Comparison of ENCODE assay signal across 12 cellular contexts in the genomic region with DNA sequence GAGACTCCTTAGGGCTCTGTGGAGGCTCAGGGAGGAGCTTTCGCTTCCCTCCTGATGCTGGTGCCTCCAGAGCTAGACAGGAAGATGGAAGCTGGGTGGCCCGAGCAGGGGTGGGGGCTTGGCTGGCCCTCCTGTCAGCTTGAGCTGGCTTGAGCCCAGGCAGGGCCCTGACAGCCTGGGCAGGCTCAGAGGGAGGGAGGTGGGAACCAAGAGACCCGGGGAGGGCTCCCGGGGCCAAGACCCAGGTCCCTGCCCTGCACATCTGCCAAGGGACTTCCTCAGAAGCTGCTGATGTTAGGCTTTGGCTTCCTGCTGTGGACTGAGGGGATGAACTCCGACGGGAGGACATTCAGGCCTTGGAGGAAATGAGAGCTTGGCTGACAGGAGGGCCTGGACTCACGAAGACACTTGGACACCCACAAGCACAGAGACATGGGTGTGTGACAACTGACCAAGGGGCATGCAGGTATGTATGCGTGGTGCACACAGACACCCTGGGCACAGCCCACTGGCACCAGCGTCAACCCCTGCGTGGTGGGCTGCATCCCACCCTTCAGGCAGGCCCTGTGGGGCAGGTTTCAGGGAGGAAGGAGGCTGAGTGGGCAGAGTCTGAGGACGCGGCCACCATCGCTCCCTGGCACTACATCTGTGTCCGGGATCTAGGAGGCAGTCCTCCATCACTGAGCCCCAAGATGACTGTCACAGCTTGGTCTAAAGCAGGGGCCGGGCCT. TPM values are rescaled to one million over a fixed set of nuclear protein-coding genes. Genes with fewer than 3 reads are reported as not detected.
DNase-seq lines count a peak whose midpoint lies in the region; FAIRE-seq and TF ChIP-seq lines count a peak whose summit lies in the region.
"Had no signal": no experiment of that assay in that cellular context is flagged by ENCODE, and none has a peak within 500 bp of the region (broad histone marks: within the 10 kb centered on the region; RNA-seq: fewer than 3 reads in every experiment).

No MANE protein-coding gene starts in this region.

- DNase-seq in HL-60 (ENCODE audit: low read depth in 1 of 2, low spot score in 1 of 2) (peak in 1 of 2 experiments; percentile 38), H1 (ENCODE audit: low read depth in 1 of 2, low spot score in 2 of 2) (no peak), HT-29 (ENCODE audit: low spot score) (no peak), NCI-H82 (lab: John Stamatoyannopoulos, UW) (no peak), lower leg skin (ENCODE audit: low spot score in 2 of 2) (no peak)
- DNase-seq: Caco-2, cerebellar nuclear complex, NCI-H1694 had no signal

- TF ChIP-seq RAD21 in H1 (IDR thresholded peaks at IDR 0.05 in 1 of 2, conservative IDR thresholded peaks at IDR 0.05 in 1 of 2; ENCODE audit: low read depth in 2 of 2, low read length in 2 of 2) = no peak

- H4K20me1 ChIP-seq in H1 (replicated peaks in 1 of 2; ENCODE audit: control insufficient read depth in 1 of 2, insufficient read depth in 2 of 2, low read length in 2 of 2) = peaks cover 4% of the 10 kb centered on the region in 2 experiments

- H3K79me1 ChIP-seq in H1 (ENCODE audit: low read depth, low read length) = no peaks in the 10 kb centered on the region

- no peak overlapping the region for H3K4me3 ChIP-seq in HL-60 (replicated peaks; ENCODE audit: insufficient read depth, low read length)
- H3K4me3 ChIP-seq in H1 (ENCODE audit: extremely low read depth in 1 of 4, insufficient read depth in 2 of 4, low read depth in 3 of 4, low read length in 4 of 4) = no peak overlapping the region
- no peak overlapping the region for H3K4me3 ChIP-seq in parathyroid adenoma (ENCODE audit: low read depth, low read length)
- no peak overlapping the region for H3K4me3 ChIP-seq in lower leg skin (ENCODE audit: low read depth, poor library complexity, severe bottlenecking)
- H3K4me3 ChIP-seq: smooth muscle cell had no signal

- CTCF ChIA-PET in H1 (lab: Charles Lee; ENCODE audit: partially characterized antibody) = interaction anchor here (0.7 to 1.7 kb wide), 5 partner anchors 9 to 124 kb away, joined by 3 to 6 read pairs (median 3); no protein-coding TSS in a partner anchor

- H3K27me3 ChIP-seq in HL-60 (ENCODE audit: insufficient read depth, poor library complexity, severe bottlenecking) (no peaks in the 10 kb centered on the region), H1 (replicated peaks in 1 of 4; ENCODE audit: control insufficient read depth in 3 of 4, extremely low read depth in 1 of 4, insufficient read depth in 3 of 4, low read length in 3 of 4) (peaks cover 0 to 2% (median 0%) of the 10 kb centered on the region in 4 experiments; a peak in 1 of 7 replicates), parathyroid adenoma (ENCODE audit: control insufficient read depth, insufficient read depth, low read length) (no peaks in the 10 kb centered on the region)

- no peak overlapping the region for H3K18ac ChIP-seq in H1 (ENCODE audit: extremely low read depth, low read length)

- no peaks in the 10 kb centered on the region for H3K9me3 ChIP-seq in H1 (ENCODE audit: insufficient read depth in 2 of 2, low read depth in 1 of 2, low read length in 1 of 2)
- no peaks in the 10 kb centered on the region for H3K9me3 ChIP-seq in parathyroid adenoma (ENCODE audit: control insufficient read depth, low read length)
- H3K9me3 ChIP-seq: Caco-2 had no signal

- no peak overlapping the region for H3K23ac ChIP-seq in H1 (ENCODE audit: insufficient read length)

- 96% methylated on average over 15 of the region's 15 CpGs; no CpG with 5 or more reads in 1 of the 2 experiments for WGBS in H1 (ENCODE audit: extremely low coverage in 1 of 2, insufficient coverage in 1 of 2, insufficient read length in 1 of 2, insufficient replicate concordance in 2 of 2, low coverage in 1 of 2, low lambda C conversion rate in 2 of 2, missing lambda C conversion rate in 1 of 2), 2 experiments
- 46 to 54% methylated on average over 11 to 14 of the region's 15 CpGs for WGBS in lower leg skin, 2 donors

- no peak overlapping the region for H4K5ac ChIP-seq in H1 (ENCODE audit: insufficient read length, low read depth, low read length)

- H2AFZ ChIP-seq in H1 (ENCODE audit: low read length) = no peak overlapping the region
- no peak overlapping the region for H2AFZ ChIP-seq in parathyroid adenoma

- no peak for TF ChIP-seq EP300 in H1 (IDR thresholded peaks at IDR 0.05; ENCODE audit: borderline replicate concordance in 1 of 2, low read depth in 2 of 2, low read length in 2 of 2)

- H3K56ac ChIP-seq in H1 (replicated peaks; ENCODE audit: insufficient read length, low read depth, low read length) = no peak overlapping the region

- no peak for FAIRE-seq in H1 (lab: Jason Lieb, UNC)
- FAIRE-seq: frontal cortex had no signal

- H3K4me2 ChIP-seq in H1 (ENCODE audit: insufficient read depth in 1 of 2, low read depth in 2 of 2, low read length in 2 of 2) (no peak overlapping the region), parathyroid adenoma (ENCODE audit: low read length) (no peak overlapping the region)
- H3K4me2 ChIP-seq: smooth muscle cell had no signal

- H2BK15ac ChIP-seq in H1 (ENCODE audit: low read length) = peak overlapping the region; percentile 92; the same call in 1 of the 2 replicates

- H2BK5ac ChIP-seq in H1 (ENCODE audit: low read depth, low read length) = no peak overlapping the region

- TF ChIP-seq CTCF in HL-60 (IDR thresholded peaks at IDR 0.05; ENCODE audit: insufficient read depth, low read length) (no peak), H1 (IDR thresholded peaks at IDR 0.05; ENCODE audit: control extremely low read depth in 1 of 3, insufficient read depth in 1 of 3, low read depth in 1 of 3, low read length in 3 of 3) (no peak), parathyroid adenoma (IDR thresholded peaks at IDR 0.05) (no peak), lower leg skin (IDR thresholded peaks at IDR 0.05) (no peak)

- H4K91ac ChIP-seq in H1 (replicated peaks; ENCODE audit: insufficient read length, low read length) = no peak overlapping the region

- no peak overlapping the region for H2BK120ac ChIP-seq in H1 (replicated peaks; ENCODE audit: low read depth, low read length)

- no peak overlapping the region for H2AK5ac ChIP-seq in H1 (ENCODE audit: low read depth, low read length)

- H3K79me2 ChIP-seq in H1 (ENCODE audit: control insufficient read depth in 1 of 2, insufficient read depth in 2 of 2, low read length in 2 of 2) = no peaks in the 10 kb centered on the region
- H3K79me2 ChIP-seq in parathyroid adenoma = no peaks in the 10 kb centered on the region

- intact Hi-C loops in lower leg skin (cut with DNase I; ENCODE audit: low total_unique reads) = no loop called here

- no peak overlapping the region for H2BK20ac ChIP-seq in H1 (ENCODE audit: low read length)

- peak overlapping the region; percentile 72 for H3K27ac ChIP-seq in HL-60 (replicated peaks)
- no peak overlapping the region for H3K27ac ChIP-seq in H1 (ENCODE audit: low read depth, low read length)
- peak overlapping the region; percentile 16 for H3K27ac ChIP-seq in parathyroid adenoma
- H3K27ac ChIP-seq: VCaP had no signal

- H3K36me3 ChIP-seq in H1 (ENCODE audit: control insufficient read depth in 2 of 4, insufficient read depth in 4 of 4, low read length in 3 of 4) (no peaks in the 10 kb centered on the region; a peak in 1 of 8 replicates), parathyroid adenoma (ENCODE audit: control insufficient read depth, insufficient read depth, low read length) (no peaks in the 10 kb centered on the region)

- H3K14ac ChIP-seq in H1 (ENCODE audit: insufficient read length) = no peak overlapping the region

- peaks cover 0 to 13% (median 9%) of the 10 kb centered on the region in 4 experiments; a peak in 5 of 7 replicates for H3K4me1 ChIP-seq in H1 (replicated peaks in 1 of 4; ENCODE audit: control insufficient read depth in 3 of 4, insufficient read depth in 4 of 4, low read length in 3 of 4)
- H3K4me1 ChIP-seq in parathyroid adenoma = no peaks in the 10 kb centered on the region

- H3K9ac ChIP-seq in H1 (replicated peaks in 1 of 4; ENCODE audit: extremely low read depth in 1 of 4, low read depth in 3 of 4, low read length in 3 of 4) (no peak overlapping the region), parathyroid adenoma (no peak overlapping the region)

- H4K8ac ChIP-seq in H1 (ENCODE audit: extremely low read depth, insufficient read depth, low read length) = no peak overlapping the region

- H3K4ac ChIP-seq in H1 (replicated peaks; ENCODE audit: insufficient read length, low read depth, low read length) = peak overlapping the region; percentile 78

- H3K23me2 ChIP-seq in H1 (ENCODE audit: low read depth, low read length) = peaks cover 7% of the 10 kb centered on the region

- 0 out of 2 replicates have a peak overlapping the region, but pooled peaks have one; percentile 60 for H2BK12ac ChIP-seq in H1 (ENCODE audit: low read depth, low read length)

- no peak for TF ChIP-seq POLR2A in H1 (IDR thresholded peaks at IDR 0.05; ENCODE audit: control extremely low read depth in 1 of 2, low read depth in 2 of 2, low read length in 2 of 2)
- TF ChIP-seq POLR2A in lower leg skin (IDR thresholded peaks at IDR 0.05) = no peak

- POLR2A ChIA-PET in H1 (lab: Charles Lee; ENCODE audit: partially characterized antibody) = interaction anchor here (1.0 to 1.6 kb wide), 4 partner anchors 10 to 28 kb away, joined by 4 to 15 read pairs (median 4); a partner anchor contains a TSS

RNA-seq across cellular contexts. Expression of a gene that starts 1.7 kb away (rescaled TPM):
- 1.1 and 2.2 TPM in 2 replicates for total RNA-seq in H1 (2021; fragmentation: NEBNext Ultra II Directional; extraction: Animal tissue kit (Norgen Biotek cat#: 25700))
- polyA plus RNA-seq in H1 (2011; rRNA removed) = 3.7 and 3.8 TPM in 2 replicates
- polyA plus RNA-seq in H1 (2011; cell fraction: cytosol; rRNA removed) = 0.93 TPM
- polyA plus RNA-seq in H1 (2011; cell fraction: nucleus; rRNA removed) = 5.8 TPM
- polyA plus RNA-seq in H1 (2012, experiment 1 of 2) = 0.95 to 2.8 TPM (median 1.9 TPM) in 4 replicates
- polyA plus RNA-seq in H1 (2012, experiment 2 of 2) = 0.91 TPM
- 2.6 TPM for polyA plus RNA-seq in H1 (2013, experiment 1 of 2)
- 2.4 TPM for polyA plus RNA-seq in H1 (2013, experiment 2 of 2)
- not detected in 2 replicates for polyA minus RNA-seq in H1 (2011; rRNA and poly(A)+ RNA removed)
- not detected for polyA minus RNA-seq in H1 (2011; cell fraction: cytosol; rRNA and poly(A)+ RNA removed)
- polyA minus RNA-seq in H1 (2011; cell fraction: nucleus; rRNA and poly(A)+ RNA removed) = 2.3 TPM
- not detected in 2 replicates for total RNA-seq in HT-29 (2014; rRNA removed; shearing (Covaris generic))
- total RNA-seq in lower leg skin = 10 to 100 TPM in 2 of 4 donors, 1 to 10 TPM in 2; 3.5 to 14.8 (median 9.6) TPM
- total RNA-seq: smooth muscle cell had no signal
- polyA plus RNA-seq: smooth muscle cell had no signal

RNA-seq across cellular contexts. Expression of a gene that starts 14.6 kb away (rescaled TPM):
- total RNA-seq in H1 (2021; fragmentation: NEBNext Ultra II Directional; extraction: Animal tissue kit (Norgen Biotek cat#: 25700)) = 112 and 116 TPM in 2 replicates
- 128 and 182 TPM in 2 replicates for polyA plus RNA-seq in H1 (2011; rRNA removed)
- polyA plus RNA-seq in H1 (2011; cell fraction: cytosol; rRNA removed) = 107 TPM
- polyA plus RNA-seq in H1 (2011; cell fraction: nucleus; rRNA removed) = 485 TPM
- polyA plus RNA-seq in H1 (2012, experiment 1 of 2) = 120 to 133 TPM (median 129 TPM) in 4 replicates
- polyA plus RNA-seq in H1 (2012, experiment 2 of 2) = 128 TPM
- 81.5 TPM for polyA plus RNA-seq in H1 (2013, experiment 1 of 2)
- 77.1 TPM for polyA plus RNA-seq in H1 (2013, experiment 2 of 2)
- 93.9 and 120 TPM in 2 replicates for polyA minus RNA-seq in H1 (2011; rRNA and poly(A)+ RNA removed)
- 99.0 TPM for polyA minus RNA-seq in H1 (2011; cell fraction: cytosol; rRNA and poly(A)+ RNA removed)
- polyA minus RNA-seq in H1 (2011; cell fraction: nucleus; rRNA and poly(A)+ RNA removed) = 145 TPM
- total RNA-seq in HT-29 (2014; rRNA removed; shearing (Covaris generic)) = 576 and 633 TPM in 2 replicates
- 100 to 1,000 TPM in 2 of 4 donors, 10 to 100 TPM in 2; 86.3 to 113 (median 101) TPM for total RNA-seq in lower leg skin

RNA-seq across cellular contexts. Expression of a gene that starts 28.7 kb away (rescaled TPM):
- total RNA-seq in H1 (2021; fragmentation: NEBNext Ultra II Directional; extraction: Animal tissue kit (Norgen Biotek cat#: 25700)) = 98.6 and 110 TPM in 2 replicates
- polyA plus RNA-seq in H1 (2011; rRNA removed) = 70.6 and 78.6 TPM in 2 replicates
- 63.7 TPM for polyA plus RNA-seq in H1 (2011; cell fraction: cytosol; rRNA removed)
- polyA plus RNA-seq in H1 (2011; cell fraction: nucleus; rRNA removed) = 97.6 TPM
- polyA plus RNA-seq in H1 (2012, experiment 1 of 2) = 73.2 to 115 TPM (median 98.8 TPM) in 4 replicates
- 98.7 TPM for polyA plus RNA-seq in H1 (2012, experiment 2 of 2)
- 54.2 TPM for polyA plus RNA-seq in H1 (2013, experiment 1 of 2)
- polyA plus RNA-seq in H1 (2013, experiment 2 of 2) = 53.0 TPM
- polyA minus RNA-seq in H1 (2011; rRNA and poly(A)+ RNA removed) = 39.1 and 39.8 TPM in 2 replicates
- 125 TPM for polyA minus RNA-seq in H1 (2011; cell fraction: cytosol; rRNA and poly(A)+ RNA removed)
- polyA minus RNA-seq in H1 (2011; cell fraction: nucleus; rRNA and poly(A)+ RNA removed) = 167 TPM
- 1,334 and 1,661 TPM in 2 replicates for total RNA-seq in HT-29 (2014; rRNA removed; shearing (Covaris generic))
- total RNA-seq in lower leg skin = 100 to 1,000 TPM; 263 to 508 (median 298) TPM

RNA-seq across cellular contexts. Expression of a gene that starts 59.4 kb away (rescaled TPM):
- total RNA-seq in H1 (2021; fragmentation: NEBNext Ultra II Directional; extraction: Animal tissue kit (Norgen Biotek cat#: 25700)) = 41.9 and 45.6 TPM in 2 replicates
- polyA plus RNA-seq in H1 (2011; rRNA removed) = 17.1 and 21.8 TPM in 2 replicates
- polyA plus RNA-seq in H1 (2011; cell fraction: cytosol; rRNA removed) = 11.3 TPM
- polyA plus RNA-seq in H1 (2011; cell fraction: nucleus; rRNA removed) = 20.4 TPM
- 27.3 to 34.0 TPM (median 31.2 TPM) in 4 replicates for polyA plus RNA-seq in H1 (2012, experiment 1 of 2)
- polyA plus RNA-seq in H1 (2012, experiment 2 of 2) = 20.2 TPM
- 27.3 TPM for polyA plus RNA-seq in H1 (2013, experiment 1 of 2)
- polyA plus RNA-seq in H1 (2013, experiment 2 of 2) = 28.9 TPM
- 16.0 and 35.9 TPM in 2 replicates for polyA minus RNA-seq in H1 (2011; rRNA and poly(A)+ RNA removed)
- 18.1 TPM for polyA minus RNA-seq in H1 (2011; cell fraction: cytosol; rRNA and poly(A)+ RNA removed)
- polyA minus RNA-seq in H1 (2011; cell fraction: nucleus; rRNA and poly(A)+ RNA removed) = 20.5 TPM
- 15.4 and 30.0 TPM in 2 replicates for total RNA-seq in HT-29 (2014; rRNA removed; shearing (Covaris generic))
- total RNA-seq in lower leg skin = 10 to 100 TPM; 25.5 to 46.8 (median 31.5) TPM
